Comparison of ENCODE assay signal across 12 cellular contexts in the genomic region with DNA sequence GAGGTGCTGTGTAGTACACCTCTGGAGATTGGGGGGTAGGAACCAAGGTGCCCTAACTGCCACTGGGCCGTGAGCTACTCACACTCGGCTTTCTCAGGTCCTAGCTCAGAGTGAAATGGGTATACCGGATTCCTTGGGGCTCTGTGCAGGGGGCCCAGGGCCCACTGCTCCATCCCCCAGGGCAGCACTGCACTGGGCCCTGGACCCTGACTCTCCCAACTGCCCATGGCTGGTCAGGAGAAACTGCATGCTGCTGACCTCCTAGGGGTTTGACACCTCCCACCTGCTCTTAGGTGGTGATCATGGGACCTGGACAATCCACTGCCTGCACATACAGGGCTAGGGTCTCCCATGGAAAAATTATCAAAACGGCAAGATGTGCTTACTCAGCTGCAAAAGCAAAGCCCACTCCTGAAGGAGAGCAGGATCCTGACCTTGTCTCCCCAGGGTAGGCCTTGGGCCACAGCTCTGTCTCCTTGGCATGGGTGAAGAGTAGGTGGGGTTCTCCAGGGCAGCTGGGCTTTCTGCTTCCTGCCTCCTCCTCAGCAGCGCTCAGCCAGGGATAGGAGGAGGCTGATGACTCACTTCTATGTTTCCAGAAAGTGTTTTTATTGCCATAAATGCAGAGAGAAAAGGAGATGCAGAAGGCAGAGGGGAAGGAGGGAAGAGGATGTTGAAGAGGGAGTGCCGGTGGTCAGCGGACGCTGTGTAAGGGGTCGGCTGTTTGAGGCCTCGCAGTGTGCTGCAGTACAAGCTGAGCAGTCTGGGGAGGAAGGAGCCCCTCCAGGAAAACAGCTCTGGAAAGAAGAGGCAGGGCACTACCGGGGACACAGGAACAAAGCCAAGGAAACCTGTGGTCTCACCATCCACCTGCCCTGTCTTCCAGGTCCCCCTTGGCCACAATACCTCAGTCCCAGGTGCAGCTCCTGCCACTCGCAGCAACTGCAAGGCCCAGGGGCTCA.
DNase-seq lines count a peak whose midpoint lies in the region; ATAC-seq, FAIRE-seq and TF ChIP-seq lines count a peak whose summit lies in the region.
"Had no signal": no experiment of that assay in that cellular context is flagged by ENCODE, and none has a peak within 500 bp of the region (broad histone marks: within the 10 kb centered on the region; RNA-seq: fewer than 3 reads in every experiment).

No MANE protein-coding gene starts in this region.

- FAIRE-seq in K562 (lab: Jason Lieb, UNC), result peak; percentile 69
- FAIRE-seq: GM18507 had no signal

- peak overlapping the region; percentile 12 for H3K27ac Mint-ChIP-seq in MCF 10A (ENCODE audit: low read depth, unreplicated experiment)

- in situ Hi-C loops in K562 (cut with MboI), result no loop called here

- no peaks in the 10 kb centered on the region for H4K20me1 ChIP-seq in K562 (replicated peaks; ENCODE audit: control insufficient read depth, insufficient read depth, low read length)

- peak overlapping the region; percentile 16; the same call in 1 of the 2 replicates for H2AFZ ChIP-seq in K562 (ENCODE audit: low read depth, low read length)

- 78% methylated on average over 12 of the region's 12 CpGs for WGBS in K562 (ENCODE audit: insufficient coverage, low coverage, missing lambda C conversion rate)

- H3K27me3 ChIP-seq in breast epithelium (no peaks in the 10 kb centered on the region), K562 (ENCODE audit: control insufficient read depth in 2 of 2, insufficient read depth in 2 of 2, low read length in 2 of 2) (no peaks in the 10 kb centered on the region), vagina (no peaks in the 10 kb centered on the region)

- BruUV-seq in MCF 10A (replicated peaks; lab: Mats Ljungman, UMichigan) (no TSS peak), K562 (replicated peaks; lab: Mats Ljungman, UMichigan) (no TSS peak)

- no peak overlapping the region for H3K27ac ChIP-seq in breast epithelium
- peak overlapping the region; percentile 15; the same call in 1 of the 3 replicates for H3K27ac ChIP-seq in K562 (ENCODE audit: extremely low read depth, low read depth, low read length)
- H3K27ac ChIP-seq in vagina, result no peak overlapping the region
- H3K27ac ChIP-seq: lower lobe of right lung had no signal

- CTCF ChIA-PET in MCF 10A (lab: Yijun Ruan, JAX) (interaction anchor here (0.7 to 1.7 kb wide), 2 partner anchors 119 to 133 kb away, joined by 3 to 7 read pairs; no protein-coding TSS in a partner anchor), K562 (lab: Yijun Ruan, JAX; ENCODE audit: low intra/inter-chr PET ratio) (no interaction called here)

- peak overlapping the region in 1 of 2 experiments; percentile 18; a peak in 2 of 4 replicates for H3K9ac ChIP-seq in K562 (ENCODE audit: insufficient read depth in 1 of 2, low read depth in 2 of 2, low read length in 2 of 2)

- no peak for TF ChIP-seq EP300 in K562 (IDR thresholded peaks at IDR 0.05; ENCODE audit: low read length)

- H3K4me2 ChIP-seq in K562 (ENCODE audit: insufficient read depth, low read length), result no peak overlapping the region

- TF ChIP-seq POLR2A in breast epithelium (IDR thresholded peaks at IDR 0.05), result no peak
- TF ChIP-seq POLR2A in K562 (conservative IDR thresholded peaks at IDR 0.05), result no peak
- no peak for TF ChIP-seq POLR2A in vagina (IDR thresholded peaks at IDR 0.05)

- H3K27me3 Mint-ChIP-seq in MCF 10A (ENCODE audit: insufficient read depth, unreplicated experiment), result no peaks in the 10 kb centered on the region

- H3K79me2 ChIP-seq in K562 (ENCODE audit: control insufficient read depth, insufficient read depth, low read length), result peaks cover 71% of the 10 kb centered on the region

- TF ChIP-seq RAD21 in K562 (CRISPR knock-in tag; conservative IDR thresholded peaks at IDR 0.05 in 1 of 2, IDR thresholded peaks at IDR 0.05 in 1 of 2), result no peak

- POLR2A ChIA-PET in MCF 10A (lab: Yijun Ruan, JAX) (no interaction called here), K562 (lab: Yijun Ruan, JAX) (interaction anchor here (1.2 kb wide), 1 partner anchor 34 kb away, joined by 3 read pairs; no protein-coding TSS in a partner anchor)

- H3K4me1 ChIP-seq in breast epithelium (no peaks in the 10 kb centered on the region), K562 (replicated peaks in 1 of 2; ENCODE audit: control insufficient read depth in 2 of 2, insufficient read depth in 2 of 2, low read length in 2 of 2) (peaks cover 40 to 49% of the 10 kb centered on the region in 2 experiments), vagina (peaks cover 9% of the 10 kb centered on the region)

- H3K4me3 Mint-ChIP-seq in MCF 10A (ENCODE audit: unreplicated experiment), result no peak overlapping the region

- H3K4me3 ChIP-seq in breast epithelium (no peak overlapping the region), K562 (no peak overlapping the region), vagina (no peak overlapping the region)
- H3K4me3 ChIP-seq: lower lobe of right lung had no signal

- intact Hi-C loops in MCF 10A (cut with micrococcal nuclease) (no loop called here), breast epithelium (cut with DNase I; ENCODE audit: low total_unique reads) (no loop called here), K562 (cut with micrococcal nuclease) (no loop called here), vagina (cut with DNase I) (no loop called here)

- no peaks in the 10 kb centered on the region for H3K9me1 ChIP-seq in K562 (ENCODE audit: control insufficient read depth, insufficient read depth, low read length)

- TF ChIP-seq CTCF in MCF 10A (IDR thresholded peaks at IDR 0.05; ENCODE audit: unreplicated experiment) (no peak), breast epithelium (IDR thresholded peaks at IDR 0.05) (no peak), K562 (IDR thresholded peaks at IDR 0.05 in 2 of 3, conservative IDR thresholded peaks at IDR 0.05 in 1 of 3; ENCODE audit: insufficient read depth in 2 of 3, low read depth in 1 of 3, low read length in 3 of 3) (no peak), vagina (IDR thresholded peaks at IDR 0.05) (no peak)

- no peaks in the 10 kb centered on the region for H3K9me3 ChIP-seq in breast epithelium
- no peaks in the 10 kb centered on the region for H3K9me3 ChIP-seq in K562 (replicated peaks; ENCODE audit: control insufficient read depth, insufficient read depth, low read depth, low read length)
- no peaks in the 10 kb centered on the region for H3K9me3 ChIP-seq in vagina
- H3K9me3 ChIP-seq: lower lobe of right lung had no signal

- no peaks in the 10 kb centered on the region for H3K36me3 Mint-ChIP-seq in MCF 10A (ENCODE audit: insufficient read depth, unreplicated experiment)

- H3K36me3 ChIP-seq in breast epithelium (no peaks in the 10 kb centered on the region), K562 (ENCODE audit: control insufficient read depth, insufficient read depth, low read length) (peaks cover 28% of the 10 kb centered on the region; the same call in 1 of the 3 replicates), vagina (no peaks in the 10 kb centered on the region)
- H3K36me3 ChIP-seq: lower lobe of right lung had no signal

- DNase-seq in MCF 10A (ENCODE audit: unreplicated experiment) (peak; percentile 63), breast epithelium (ENCODE audit: low spot score in 2 of 2) (no peak), K562 (ENCODE audit: extremely low read depth in 1 of 4, low spot score in 3 of 4) (no peak), iPS-NIHi7 (ENCODE audit: extremely low spot score) (peak; percentile 6), vagina (ENCODE audit: extremely low spot score in 2 of 2) (peak; percentile 75 to 88), mucosa of gallbladder (ENCODE audit: low spot score) (no peak), NCI-H82 treated with DMSO at 0.1 percent for 48 hours (lab: John Stamatoyannopoulos, UW; ENCODE audit: unreplicated experiment) (no peak)
- DNase-seq: AML-193; lower lobe of right lung; stimulated activated CD4-positive, alpha-beta T cell treated with anti-CD3 and anti-CD28 coated beads, Interleukin-2, amount 100 ng/mL, for 48 hours had no signal

- peak; percentile 11; the same call in 2 of the 3 replicates for ATAC-seq in K562
- no peak for ATAC-seq in HG02973 (IDR thresholded peaks at IDR 0.05; ENCODE audit: unreplicated experiment)

- peaks cover 26% of the 10 kb centered on the region for H3K4me1 Mint-ChIP-seq in MCF 10A (ENCODE audit: insufficient read depth, unreplicated experiment)

- no peaks in the 10 kb centered on the region for H3K9me3 Mint-ChIP-seq in MCF 10A (ENCODE audit: unreplicated experiment)

TF ChIP-seq in K562, 482 proteins besides CTCF, POLR2A, EP300 and RAD21 (continues in another document):
- TF ChIP-seq, protein P1, sequence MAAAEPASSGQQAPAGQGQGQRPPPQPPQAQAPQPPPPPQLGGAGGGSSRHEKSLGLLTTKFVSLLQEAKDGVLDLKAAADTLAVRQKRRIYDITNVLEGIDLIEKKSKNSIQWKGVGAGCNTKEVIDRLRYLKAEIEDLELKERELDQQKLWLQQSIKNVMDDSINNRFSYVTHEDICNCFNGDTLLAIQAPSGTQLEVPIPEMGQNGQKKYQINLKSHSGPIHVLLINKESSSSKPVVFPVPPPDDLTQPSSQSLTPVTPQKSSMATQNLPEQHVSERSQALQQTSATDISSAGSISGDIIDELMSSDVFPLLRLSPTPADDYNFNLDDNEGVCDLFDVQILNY (CRISPR knock-in tag; IDR thresholded peaks at IDR 0.05), result no peak
- no peak for TF ChIP-seq ZNF75A (CRISPR knock-in tag; IDR thresholded peaks at IDR 0.05)
- no peak for TF ChIP-seq NFATC3 (IDR thresholded peaks at IDR 0.05)
- TF ChIP-seq, protein P2, sequence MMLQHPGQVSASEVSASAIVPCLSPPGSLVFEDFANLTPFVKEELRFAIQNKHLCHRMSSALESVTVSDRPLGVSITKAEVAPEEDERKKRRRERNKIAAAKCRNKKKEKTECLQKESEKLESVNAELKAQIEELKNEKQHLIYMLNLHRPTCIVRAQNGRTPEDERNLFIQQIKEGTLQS (IDR thresholded peaks at IDR 0.05), result peak; percentile 71
- TF ChIP-seq, protein P2 (CRISPR knock-in tag; conservative IDR thresholded peaks at IDR 0.05), result no peak
- TF ChIP-seq XRCC3 (IDR thresholded peaks at IDR 0.05), result no peak
- TF ChIP-seq ZNF766 (CRISPR knock-in tag; conservative IDR thresholded peaks at IDR 0.05), result no peak
- peak; percentile 36; the same call in 1 of the 2 replicates for TF ChIP-seq ZNF316 (IDR thresholded peaks at IDR 0.05)
- 0 out of 2 replicates have a peak, but pooled peaks have one; percentile 26 for TF ChIP-seq DPF2 (IDR thresholded peaks at IDR 0.05)
- no peak for TF ChIP-seq ZC3H11A (IDR thresholded peaks at IDR 0.05; ENCODE audit: low read depth, low read length)
- TF ChIP-seq JUND (IDR thresholded peaks at IDR 0.05; ENCODE audit: borderline replicate concordance, low read depth, low read length), result peak; percentile 78
- TF ChIP-seq JUND (tag; IDR thresholded peaks at IDR 0.05; ENCODE audit: borderline replicate concordance, low read depth, low read length), result peak; percentile 31; the same call in 1 of the 3 replicates
- TF ChIP-seq ZNF586 (CRISPR knock-in tag; conservative IDR thresholded peaks at IDR 0.05), result no peak

Comparison
In these comparisons a context has a peak if more than half of its experiments do, and no peak if none do; other contexts are left out.
1. DNase-seq: peak in MCF 10A (single experiment), iPS-NIHi7 (single experiment) and vagina (2 of 2); none in breast epithelium (0 of 2), K562 (0 of 4), mucosa of gallbladder (single experiment) and NCI-H82 treated with DMSO at 0.1 percent for 48 hours (single experiment).